9 cellular contexts compared by ENCODE assay signal in the genomic region with DNA sequence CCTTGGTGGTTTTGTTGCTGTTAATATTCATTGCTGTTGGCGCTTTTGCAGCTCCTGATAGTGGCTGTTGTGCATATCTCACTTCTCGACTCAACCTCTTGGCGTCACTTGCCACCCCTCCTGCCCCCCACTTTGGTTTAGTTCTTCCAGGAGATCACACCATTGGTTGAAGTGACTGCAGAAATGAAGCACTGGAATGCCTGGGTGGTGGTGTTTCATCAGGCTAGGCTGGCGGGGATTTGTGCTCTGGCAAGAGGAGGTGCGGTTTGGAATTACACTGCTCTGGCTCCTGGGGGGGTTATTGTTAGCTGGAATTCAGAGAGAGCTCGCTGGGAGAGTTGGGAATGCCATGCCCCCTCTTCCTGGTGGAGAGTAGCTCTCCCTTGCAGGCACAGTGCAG. TPM values are rescaled to one million over a fixed set of nuclear protein-coding genes. Genes with fewer than 3 reads are reported as not detected.
DNase-seq lines count a peak whose midpoint lies in the region; ATAC-seq and TF ChIP-seq lines count a peak whose summit lies in the region.
"Had no signal": no experiment of that assay in that cellular context is flagged by ENCODE, and none has a peak within 500 bp of the region (broad histone marks: within the 10 kb centered on the region; RNA-seq: fewer than 3 reads in every experiment).

No MANE protein-coding gene starts in this region.

- H2BK5ac ChIP-seq in trophoblast cell (ENCODE audit: low read depth, low read length, poor library complexity) = no peak overlapping the region

- no peak overlapping the region for H2AK5ac ChIP-seq in trophoblast cell (ENCODE audit: low read length)

- no peaks in the 10 kb centered on the region for H3K27me3 ChIP-seq in CD4-positive, alpha-beta memory T cell (ENCODE audit: insufficient read depth, low read length)
- H3K27me3 ChIP-seq in trophoblast cell (ENCODE audit: insufficient read depth, low read length) (no peaks in the 10 kb centered on the region), testis (no peaks in the 10 kb centered on the region)

- H3K27ac Mint-ChIP-seq in CD4-positive, alpha-beta memory T cell = peak overlapping the region; percentile 54 to 88 (median 67)

- H4K12ac ChIP-seq in trophoblast cell (ENCODE audit: low read depth, low read length) = no peak overlapping the region

- H4K91ac ChIP-seq in trophoblast cell (ENCODE audit: low read depth, low read length) = no peak overlapping the region

- peaks cover 0 to 15% of the 10 kb centered on the region in 2 donors for H3K36me3 Mint-ChIP-seq in CD4-positive, alpha-beta memory T cell

- CTCF ChIA-PET in CD4-positive, alpha-beta memory T cell (lab: Charles Lee; ENCODE audit: partially characterized antibody) = interaction anchor here (0.6 to 2.1 kb wide), 7 partner anchors 9 to 342 kb away, joined by 3 to 12 read pairs (median 4); no protein-coding TSS in a partner anchor

- H3K36me3 ChIP-seq in CD4-positive, alpha-beta memory T cell (ENCODE audit: insufficient read depth, low read length) = peaks cover 6% of the 10 kb centered on the region
- H3K36me3 ChIP-seq in SK-N-MC (ENCODE audit: insufficient read depth, low read length) (peaks cover 23% of the 10 kb centered on the region), trophoblast cell (ENCODE audit: control insufficient read depth in 1 of 2, insufficient read depth in 2 of 2, low read length in 2 of 2) (peaks cover 7 to 8% of the 10 kb centered on the region in 2 experiments), testis (ENCODE audit: low read depth, missing control alignments) (no peaks in the 10 kb centered on the region)

- H3K79me2 ChIP-seq in trophoblast cell (ENCODE audit: control insufficient read depth, insufficient read depth, low read length, poor library complexity) = peaks cover 58% of the 10 kb centered on the region

- H3K23ac ChIP-seq in trophoblast cell (ENCODE audit: low read length) = no peak overlapping the region

- POLR2A ChIA-PET in CD4-positive, alpha-beta memory T cell (lab: Charles Lee; ENCODE audit: partially characterized antibody) = interaction anchor here (0.5 to 8.4 kb wide), 7 partner anchors 8 to 95 kb away, joined by 3 to 83 read pairs (median 4); no protein-coding TSS in a partner anchor

- peak overlapping the region; percentile 84 for H3K4ac ChIP-seq in trophoblast cell (ENCODE audit: low read depth, low read length)

- H3K9me3 ChIP-seq in CD4-positive, alpha-beta memory T cell (ENCODE audit: control insufficient read depth in 1 of 2, low read length in 2 of 2) = no peaks in the 10 kb centered on the region
- H3K9me3 ChIP-seq in SK-N-MC (ENCODE audit: low read depth, low read length) (no peaks in the 10 kb centered on the region), trophoblast cell (ENCODE audit: insufficient read depth, low read depth, low read length) (no peaks in the 10 kb centered on the region), testis (no peaks in the 10 kb centered on the region)

- no peak for ATAC-seq in GM21381 (IDR thresholded peaks at IDR 0.05; ENCODE audit: unreplicated experiment)

- no peak overlapping the region for H3K18ac ChIP-seq in trophoblast cell (ENCODE audit: low read length)

- peak overlapping the region; percentile 22 for H3K27ac ChIP-seq in CD4-positive, alpha-beta memory T cell (ENCODE audit: low read depth, low read length)
- H3K27ac ChIP-seq in SK-N-MC (peak overlapping the region; percentile 44; the same call in 1 of the 2 replicates), trophoblast cell (ENCODE audit: low read depth, low read length) (peak overlapping the region; percentile 41), testis (peak overlapping the region in 1 of 2 donors; percentile 7)

- peaks cover 0 to under 1% (median 0%) of the 10 kb centered on the region in 8 donors for H3K9me3 Mint-ChIP-seq in CD4-positive, alpha-beta memory T cell
- H3K9me3 Mint-ChIP-seq: IgD-negative memory B cell had no signal

- H3K4me1 ChIP-seq in CD4-positive, alpha-beta memory T cell (ENCODE audit: insufficient read depth, low read length) = peaks cover 97% of the 10 kb centered on the region
- peaks cover 34 to 55% of the 10 kb centered on the region in 2 experiments for H3K4me1 ChIP-seq in trophoblast cell (ENCODE audit: control insufficient read depth in 1 of 2, insufficient read depth in 2 of 2, low read length in 2 of 2)
- peaks cover 81% of the 10 kb centered on the region for H3K4me1 ChIP-seq in testis

- H3K4me3 ChIP-seq in CD4-positive, alpha-beta memory T cell (ENCODE audit: low read length in 2 of 2) = peak overlapping the region in 1 of 2 donors; percentile 7
- peak overlapping the region; percentile 1 for H3K4me3 ChIP-seq in SK-N-MC
- no peak overlapping the region for H3K4me3 ChIP-seq in fibroblast of mammary gland (ENCODE audit: control insufficient read depth, low read depth, low read length)
- H3K4me3 ChIP-seq in trophoblast cell (ENCODE audit: low read depth, low read length) = no peak overlapping the region
- H3K4me3 ChIP-seq in testis = no peak overlapping the region

- intact Hi-C loops in CD4-positive, alpha-beta memory T cell (cut with micrococcal nuclease) = loop anchor here (5.0 kb wide), 1 partner anchor 72 kb away; no protein-coding TSS in a partner anchor
- intact Hi-C loops in testis (cut with DNase I; ENCODE audit: low total_unique reads) = no loop called here

- WGBS in trophoblast cell (ENCODE audit: extremely low coverage, insufficient coverage, insufficient read length) = no CpG with 5 or more reads among the region's 6 CpGs
- WGBS in testis, 2 donors = 51 to 65% methylated on average over 5 to 6 of the region's 6 CpGs

- peak overlapping the region; percentile 10 for H2AFZ ChIP-seq in trophoblast cell (ENCODE audit: insufficient read depth, low read length, poor library complexity)

- peaks cover 67 to 93% (median 81%) of the 10 kb centered on the region in 4 donors for H3K4me1 Mint-ChIP-seq in CD4-positive, alpha-beta memory T cell

- H3K79me1 ChIP-seq in trophoblast cell (ENCODE audit: low read length) = no peaks in the 10 kb centered on the region

- no peak for TF ChIP-seq POLR2A in testis (IDR thresholded peaks at IDR 0.05)

- H2BK12ac ChIP-seq in trophoblast cell (ENCODE audit: low read length) = no peak overlapping the region

- DNase-seq in CD4-positive, alpha-beta memory T cell = no peak
- DNase-seq in SK-N-MC (ENCODE audit: low read depth, low spot score) (no peak), fibroblast of mammary gland (ENCODE audit: low read depth) (peak; percentile 52), trophoblast cell (no peak), SIG-M5 (lab: John Stamatoyannopoulos, UW) (no peak), DMS53 treated with DMSO at 0.1 percent for 48 hours (lab: John Stamatoyannopoulos, UW; ENCODE audit: unreplicated experiment) (no peak), testis (no peak)

- H3K14ac ChIP-seq in trophoblast cell (ENCODE audit: low read length) = no peak overlapping the region

- no peak overlapping the region for H3K9ac ChIP-seq in SK-N-MC (ENCODE audit: insufficient read length)
- no peak overlapping the region for H3K9ac ChIP-seq in trophoblast cell (ENCODE audit: low read length)

- no peaks in the 10 kb centered on the region for H3K27me3 Mint-ChIP-seq in CD4-positive, alpha-beta memory T cell

- H3K4me3 Mint-ChIP-seq in CD4-positive, alpha-beta memory T cell = peak overlapping the region; percentile 39 to 89 (median 82)

- TF ChIP-seq CTCF in fibroblast of mammary gland (conservative IDR thresholded peaks at IDR 0.05; ENCODE audit: control insufficient read depth, insufficient read depth, low read depth, low read length) (no peak), testis (IDR thresholded peaks at IDR 0.05) (no peak)

- H4K8ac ChIP-seq in trophoblast cell (ENCODE audit: low read depth, low read length) = no peak overlapping the region

- no peak overlapping the region for H2BK120ac ChIP-seq in trophoblast cell (ENCODE audit: insufficient read depth, low read length, poor library complexity)

- peak overlapping the region; percentile 35 for H3K4me2 ChIP-seq in trophoblast cell (ENCODE audit: low read length)

RNA-seq across cellular contexts. Expression of gene PRRC2B, which starts 11.5 kb away (rescaled TPM):
- 100 to 1,000 TPM; 335 to 343 TPM for total RNA-seq in CD4-positive, alpha-beta memory T cell
- polyA plus RNA-seq in CD4-positive, alpha-beta memory T cell = 10 to 100 TPM in 1 of 2 donors, 1 to 10 TPM in 1; 2.7 to 46.9 TPM
- polyA plus RNA-seq in trophoblast cell (2013) = 115 and 121 TPM in 2 replicates
- total RNA-seq in testis = 100 to 1,000 TPM; 175 to 213 TPM
- polyA plus RNA-seq in testis (ENCODE audit: insufficient read depth, low read depth, low replicate concordance) = 111 TPM
